ENCODE assay signal across 1 cellular context in the genomic region with DNA sequence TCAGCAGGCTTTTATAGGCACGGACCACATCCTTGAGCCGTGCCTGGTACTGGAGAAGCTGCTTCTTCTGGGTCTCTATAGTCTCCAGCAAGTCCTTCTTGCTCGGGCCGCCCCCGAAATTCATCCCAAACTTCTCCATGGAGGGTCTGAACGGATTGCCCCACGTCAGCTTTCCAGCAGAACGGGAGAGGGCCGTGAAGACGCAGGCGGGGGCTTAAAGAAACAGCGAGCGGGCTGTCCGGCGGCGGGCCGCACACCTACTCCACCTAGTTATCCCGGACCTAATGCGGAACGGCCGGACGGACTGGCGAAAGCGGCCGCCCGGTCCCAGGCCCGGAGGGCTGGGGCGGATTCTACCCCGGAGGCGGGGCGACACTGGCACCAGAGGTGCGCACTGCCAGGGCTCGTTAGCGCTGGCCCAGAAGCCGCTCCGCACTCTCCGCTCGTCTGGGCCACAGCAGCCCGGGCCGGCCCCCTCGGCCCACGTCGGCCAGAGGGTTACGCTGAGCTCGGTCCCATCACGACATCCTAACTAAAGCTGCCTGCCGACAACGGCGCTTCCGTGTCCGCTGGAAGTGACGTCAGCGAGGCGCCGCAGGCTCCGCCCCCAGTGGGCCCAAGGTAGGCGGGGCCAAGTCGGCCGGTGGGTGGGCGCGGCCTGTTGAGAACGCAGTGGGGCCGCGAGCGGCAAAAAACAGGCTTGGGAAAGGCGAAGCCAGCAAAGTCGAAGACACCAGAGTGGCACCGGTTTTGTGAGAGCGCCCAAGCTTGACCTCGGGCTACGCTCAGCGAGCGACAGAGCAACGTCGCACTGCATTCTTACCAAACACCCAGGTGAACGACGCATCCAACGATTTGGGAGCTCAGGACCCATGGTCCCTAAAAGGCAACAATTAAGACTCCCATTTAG.
TF ChIP-seq lines count a peak whose summit lies in the region.

A gene with protein sequence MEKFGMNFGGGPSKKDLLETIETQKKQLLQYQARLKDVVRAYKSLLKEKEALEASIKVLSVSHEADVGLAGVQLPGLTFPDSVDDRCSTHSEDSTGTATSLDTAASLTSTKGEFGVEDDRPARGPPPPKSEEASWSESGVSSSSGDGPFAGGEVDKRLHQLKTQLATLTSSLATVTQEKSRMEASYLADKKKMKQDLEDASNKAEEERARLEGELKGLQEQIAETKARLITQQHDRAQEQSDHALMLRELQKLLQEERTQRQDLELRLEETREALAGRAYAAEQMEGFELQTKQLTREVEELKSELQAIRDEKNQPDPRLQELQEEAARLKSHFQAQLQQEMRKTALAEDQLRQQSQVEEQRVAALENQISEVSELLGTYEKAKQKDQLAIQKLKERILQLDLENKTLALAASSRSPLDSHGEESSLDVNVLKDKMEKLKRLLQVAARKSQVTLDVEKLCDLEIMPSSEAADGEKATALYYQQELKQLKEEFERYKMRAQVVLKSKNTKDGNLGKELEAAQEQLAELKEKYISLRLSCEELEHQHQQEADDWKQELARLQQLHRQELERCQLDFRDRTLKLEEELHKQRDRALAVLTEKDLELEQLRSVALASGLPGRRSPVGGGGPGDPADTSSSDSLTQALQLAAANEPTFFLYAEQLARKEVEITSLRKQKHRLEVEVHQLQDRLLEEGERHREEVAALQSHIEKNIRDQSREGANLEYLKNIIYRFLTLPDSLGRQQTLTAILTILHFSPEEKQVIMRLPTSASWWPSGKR (minus strand): TSS at position 553 of the 910 bp plus-strand sequence. CDS start 414 bp downstream, at position 139.

TF ChIP-seq in GM12878, 131 proteins besides CTCF, POLR2A, EP300 and RAD21 (continued from another document and continues in another):
- TF ChIP-seq REST (IDR thresholded peaks at IDR 0.05; ENCODE audit: low read depth, low read length) (no peak), SIX5 (IDR thresholded peaks at IDR 0.05; ENCODE audit: low read depth, low read length, severe bottlenecking) (no peak), NR2C1 (IDR thresholded peaks at IDR 0.05) (no peak), IKZF1 (conservative IDR thresholded peaks at IDR 0.05) (peak; percentile 72), JUNB (IDR thresholded peaks at IDR 0.05) (no peak), SMAD1 (IDR thresholded peaks at IDR 0.05; ENCODE audit: low read depth, partially characterized antibody) (no peak), POU2F2 (IDR thresholded peaks at IDR 0.05; ENCODE audit: borderline replicate concordance, low read depth, low read length) (0 out of 3 replicates have a peak, but pooled peaks have one; percentile 14), SUPT20H (IDR thresholded peaks at IDR 0.05; ENCODE audit: borderline replicate concordance, control insufficient read depth, low read depth, low read length) (no peak), POLR2AphosphoS2 (IDR thresholded peaks at IDR 0.05; ENCODE audit: low read depth, low read length) (peak; percentile 65; the same call in 1 of the 2 replicates), RBBP5 (conservative IDR thresholded peaks at IDR 0.05) (0 out of 2 replicates have a peak, but pooled peaks have one; percentile 42), NFIC (IDR thresholded peaks at IDR 0.05; ENCODE audit: low read depth, low read length) (no peak), MEF2B (IDR thresholded peaks at IDR 0.05; ENCODE audit: partially characterized antibody, poor library complexity, severe bottlenecking) (no peak), FOXM1 (IDR thresholded peaks at IDR 0.05; ENCODE audit: low read depth, low read length) (no peak), MLLT1 (IDR thresholded peaks at IDR 0.05) (peak; percentile 95), HDAC2 (IDR thresholded peaks at IDR 0.05) (no peak), CHD4 (IDR thresholded peaks at IDR 0.05) (no peak), SIN3A (IDR thresholded peaks at IDR 0.05; ENCODE audit: low read depth, low read length) (peak; percentile 71; the same call in 1 of the 2 replicates), STAT1 (conservative IDR thresholded peaks at IDR 0.05) (no peak), STAT3 (IDR thresholded peaks at IDR 0.05; ENCODE audit: low read depth, low read length) (no peak), BRCA1 (IDR thresholded peaks at IDR 0.05; ENCODE audit: low read depth, low read length) (no peak), TCF7 (IDR thresholded peaks at IDR 0.05; ENCODE audit: borderline replicate concordance) (no peak), GATAD2B (conservative IDR thresholded peaks at IDR 0.05; ENCODE audit: low read depth) (0 out of 2 replicates have a peak, but pooled peaks have one; percentile 71), EGR1 (IDR thresholded peaks at IDR 0.05; ENCODE audit: borderline replicate concordance in 1 of 2, low read depth in 2 of 2, low read length in 2 of 2) (peak in 1 of 2 experiments; percentile 25; a peak in 1 of 3 replicates), NRF1 (conservative IDR thresholded peaks at IDR 0.05; ENCODE audit: low read depth, low read length) (no peak)
- TF ChIP-seq, protein P1, sequence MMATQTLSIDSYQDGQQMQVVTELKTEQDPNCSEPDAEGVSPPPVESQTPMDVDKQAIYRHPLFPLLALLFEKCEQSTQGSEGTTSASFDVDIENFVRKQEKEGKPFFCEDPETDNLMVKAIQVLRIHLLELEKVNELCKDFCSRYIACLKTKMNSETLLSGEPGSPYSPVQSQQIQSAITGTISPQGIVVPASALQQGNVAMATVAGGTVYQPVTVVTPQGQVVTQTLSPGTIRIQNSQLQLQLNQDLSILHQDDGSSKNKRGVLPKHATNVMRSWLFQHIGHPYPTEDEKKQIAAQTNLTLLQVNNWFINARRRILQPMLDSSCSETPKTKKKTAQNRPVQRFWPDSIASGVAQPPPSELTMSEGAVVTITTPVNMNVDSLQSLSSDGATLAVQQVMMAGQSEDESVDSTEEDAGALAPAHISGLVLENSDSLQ (IDR thresholded peaks at IDR 0.05) = no peak
- TF ChIP-seq, protein P2, sequence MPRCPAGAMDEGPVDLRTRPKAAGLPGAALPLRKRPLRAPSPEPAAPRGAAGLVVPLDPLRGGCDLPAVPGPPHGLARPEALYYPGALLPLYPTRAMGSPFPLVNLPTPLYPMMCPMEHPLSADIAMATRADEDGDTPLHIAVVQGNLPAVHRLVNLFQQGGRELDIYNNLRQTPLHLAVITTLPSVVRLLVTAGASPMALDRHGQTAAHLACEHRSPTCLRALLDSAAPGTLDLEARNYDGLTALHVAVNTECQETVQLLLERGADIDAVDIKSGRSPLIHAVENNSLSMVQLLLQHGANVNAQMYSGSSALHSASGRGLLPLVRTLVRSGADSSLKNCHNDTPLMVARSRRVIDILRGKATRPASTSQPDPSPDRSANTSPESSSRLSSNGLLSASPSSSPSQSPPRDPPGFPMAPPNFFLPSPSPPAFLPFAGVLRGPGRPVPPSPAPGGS (IDR thresholded peaks at IDR 0.05; ENCODE audit: borderline replicate concordance, insufficient read depth, low read depth, low read length, poor library complexity, severe bottlenecking) = no peak
- TF ChIP-seq, protein P3, sequence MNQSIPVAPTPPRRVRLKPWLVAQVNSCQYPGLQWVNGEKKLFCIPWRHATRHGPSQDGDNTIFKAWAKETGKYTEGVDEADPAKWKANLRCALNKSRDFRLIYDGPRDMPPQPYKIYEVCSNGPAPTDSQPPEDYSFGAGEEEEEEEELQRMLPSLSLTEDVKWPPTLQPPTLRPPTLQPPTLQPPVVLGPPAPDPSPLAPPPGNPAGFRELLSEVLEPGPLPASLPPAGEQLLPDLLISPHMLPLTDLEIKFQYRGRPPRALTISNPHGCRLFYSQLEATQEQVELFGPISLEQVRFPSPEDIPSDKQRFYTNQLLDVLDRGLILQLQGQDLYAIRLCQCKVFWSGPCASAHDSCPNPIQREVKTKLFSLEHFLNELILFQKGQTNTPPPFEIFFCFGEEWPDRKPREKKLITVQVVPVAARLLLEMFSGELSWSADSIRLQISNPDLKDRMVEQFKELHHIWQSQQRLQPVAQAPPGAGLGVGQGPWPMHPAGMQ (IDR thresholded peaks at IDR 0.05; ENCODE audit: borderline replicate concordance) = no peak
- TF ChIP-seq, protein P4, sequence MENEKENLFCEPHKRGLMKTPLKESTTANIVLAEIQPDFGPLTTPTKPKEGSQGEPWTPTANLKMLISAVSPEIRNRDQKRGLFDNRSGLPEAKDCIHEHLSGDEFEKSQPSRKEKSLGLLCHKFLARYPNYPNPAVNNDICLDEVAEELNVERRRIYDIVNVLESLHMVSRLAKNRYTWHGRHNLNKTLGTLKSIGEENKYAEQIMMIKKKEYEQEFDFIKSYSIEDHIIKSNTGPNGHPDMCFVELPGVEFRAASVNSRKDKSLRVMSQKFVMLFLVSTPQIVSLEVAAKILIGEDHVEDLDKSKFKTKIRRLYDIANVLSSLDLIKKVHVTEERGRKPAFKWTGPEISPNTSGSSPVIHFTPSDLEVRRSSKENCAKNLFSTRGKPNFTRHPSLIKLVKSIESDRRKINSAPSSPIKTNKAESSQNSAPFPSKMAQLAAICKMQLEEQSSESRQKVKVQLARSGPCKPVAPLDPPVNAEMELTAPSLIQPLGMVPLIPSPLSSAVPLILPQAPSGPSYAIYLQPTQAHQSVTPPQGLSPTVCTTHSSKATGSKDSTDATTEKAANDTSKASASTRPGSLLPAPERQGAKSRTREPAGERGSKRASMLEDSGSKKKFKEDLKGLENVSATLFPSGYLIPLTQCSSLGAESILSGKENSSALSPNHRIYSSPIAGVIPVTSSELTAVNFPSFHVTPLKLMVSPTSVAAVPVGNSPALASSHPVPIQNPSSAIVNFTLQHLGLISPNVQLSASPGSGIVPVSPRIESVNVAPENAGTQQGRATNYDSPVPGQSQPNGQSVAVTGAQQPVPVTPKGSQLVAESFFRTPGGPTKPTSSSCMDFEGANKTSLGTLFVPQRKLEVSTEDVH (IDR thresholded peaks at IDR 0.05; ENCODE audit: low read depth, partially characterized antibody) = no peak
- TF ChIP-seq, protein P5, sequence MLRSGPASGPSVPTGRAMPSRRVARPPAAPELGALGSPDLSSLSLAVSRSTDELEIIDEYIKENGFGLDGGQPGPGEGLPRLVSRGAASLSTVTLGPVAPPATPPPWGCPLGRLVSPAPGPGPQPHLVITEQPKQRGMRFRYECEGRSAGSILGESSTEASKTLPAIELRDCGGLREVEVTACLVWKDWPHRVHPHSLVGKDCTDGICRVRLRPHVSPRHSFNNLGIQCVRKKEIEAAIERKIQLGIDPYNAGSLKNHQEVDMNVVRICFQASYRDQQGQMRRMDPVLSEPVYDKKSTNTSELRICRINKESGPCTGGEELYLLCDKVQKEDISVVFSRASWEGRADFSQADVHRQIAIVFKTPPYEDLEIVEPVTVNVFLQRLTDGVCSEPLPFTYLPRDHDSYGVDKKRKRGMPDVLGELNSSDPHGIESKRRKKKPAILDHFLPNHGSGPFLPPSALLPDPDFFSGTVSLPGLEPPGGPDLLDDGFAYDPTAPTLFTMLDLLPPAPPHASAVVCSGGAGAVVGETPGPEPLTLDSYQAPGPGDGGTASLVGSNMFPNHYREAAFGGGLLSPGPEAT (IDR thresholded peaks at IDR 0.05; ENCODE audit: low read depth) = 0 out of 2 replicates have a peak, but pooled peaks have one; percentile 43
- TF ChIP-seq, protein P6, sequence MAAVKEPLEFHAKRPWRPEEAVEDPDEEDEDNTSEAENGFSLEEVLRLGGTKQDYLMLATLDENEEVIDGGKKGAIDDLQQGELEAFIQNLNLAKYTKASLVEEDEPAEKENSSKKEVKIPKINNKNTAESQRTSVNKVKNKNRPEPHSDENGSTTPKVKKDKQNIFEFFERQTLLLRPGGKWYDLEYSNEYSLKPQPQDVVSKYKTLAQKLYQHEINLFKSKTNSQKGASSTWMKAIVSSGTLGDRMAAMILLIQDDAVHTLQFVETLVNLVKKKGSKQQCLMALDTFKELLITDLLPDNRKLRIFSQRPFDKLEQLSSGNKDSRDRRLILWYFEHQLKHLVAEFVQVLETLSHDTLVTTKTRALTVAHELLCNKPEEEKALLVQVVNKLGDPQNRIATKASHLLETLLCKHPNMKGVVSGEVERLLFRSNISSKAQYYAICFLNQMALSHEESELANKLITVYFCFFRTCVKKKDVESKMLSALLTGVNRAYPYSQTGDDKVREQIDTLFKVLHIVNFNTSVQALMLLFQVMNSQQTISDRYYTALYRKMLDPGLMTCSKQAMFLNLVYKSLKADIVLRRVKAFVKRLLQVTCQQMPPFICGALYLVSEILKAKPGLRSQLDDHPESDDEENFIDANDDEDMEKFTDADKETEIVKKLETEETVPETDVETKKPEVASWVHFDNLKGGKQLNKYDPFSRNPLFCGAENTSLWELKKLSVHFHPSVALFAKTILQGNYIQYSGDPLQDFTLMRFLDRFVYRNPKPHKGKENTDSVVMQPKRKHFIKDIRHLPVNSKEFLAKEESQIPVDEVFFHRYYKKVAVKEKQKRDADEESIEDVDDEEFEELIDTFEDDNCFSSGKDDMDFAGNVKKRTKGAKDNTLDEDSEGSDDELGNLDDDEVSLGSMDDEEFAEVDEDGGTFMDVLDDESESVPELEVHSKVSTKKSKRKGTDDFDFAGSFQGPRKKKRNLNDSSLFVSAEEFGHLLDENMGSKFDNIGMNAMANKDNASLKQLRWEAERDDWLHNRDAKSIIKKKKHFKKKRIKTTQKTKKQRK (IDR thresholded peaks at IDR 0.05; ENCODE audit: low read depth, low read length) = no peak
